In the genomic region with DNA sequence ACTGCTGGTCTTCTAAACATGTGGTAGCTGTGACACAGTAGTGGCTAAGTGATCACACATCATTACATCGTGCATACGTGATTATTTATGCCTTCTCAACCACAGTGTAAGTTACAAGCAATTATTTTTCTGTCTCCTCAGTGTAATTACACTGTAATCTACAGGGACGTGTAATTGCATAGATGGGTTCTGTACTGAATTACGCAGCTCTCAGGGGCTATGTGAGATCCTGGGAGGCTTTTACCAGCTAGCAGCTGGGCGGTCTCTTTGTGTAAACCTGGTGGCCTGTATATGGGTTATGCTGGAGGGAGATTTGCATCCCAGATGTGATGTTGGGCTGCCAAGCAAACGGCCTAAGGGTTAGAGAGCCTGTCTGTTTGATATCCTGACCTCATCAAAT, we compare ENCODE assay signal across 25 cellular contexts.
DNase-seq lines count a peak whose midpoint lies in the region; ATAC-seq lines count a peak whose summit lies in the region.
"Had no signal": no experiment of that assay in that cellular context is flagged by ENCODE, and none has a peak within 500 bp of the region (broad histone marks: within the 10 kb centered on the region; RNA-seq: fewer than 3 reads in every experiment).

No MANE protein-coding gene starts in this region.

- peak; percentile 63 for DNase-seq in NCI-H1092 (lab: John Stamatoyannopoulos, UW)
- DNase-seq in NCI-H146 (lab: John Stamatoyannopoulos, UW) = peak; percentile 80
- peak; percentile 98 for DNase-seq in NCI-H69 (lab: John Stamatoyannopoulos, UW)
- no peak for DNase-seq in mesendoderm
- no peak for DNase-seq in T1000 (lab: John Stamatoyannopoulos, UW)
- DNase-seq in substantia nigra (lab: John Stamatoyannopoulos, UW) = no peak
- no peak for DNase-seq in SKM-1 treated with dmso at 0.1 percent for 144 hours (lab: John Stamatoyannopoulos, UW; ENCODE audit: unreplicated experiment)
- DNase-seq: activated CD4-positive, alpha-beta T cell treated with anti-CD3 and anti-CD28 coated beads, Interleukin-2, amount 10 ng/mL, durations not matched to agents 7 days and 5 days; C1 segment of cervical spinal cord; Calu3; foreskin keratinocyte; Karpas-422; kidney glomerular epithelial cell; NCI-H1694; NCI-H774; SJCRH30; stimulated activated CD4-positive, alpha-beta T cell treated with anti-CD3 and anti-CD28 coated beads, Interleukin-2, amount 100 ng/mL, for 48 hours; stimulated activated naive CD4-positive, alpha-beta T cell; T-helper 17 cell had no signal

- H3K27me3 ChIP-seq in mesendoderm (ENCODE audit: insufficient read depth, low read length, poor library complexity) = no peaks in the 10 kb centered on the region
- H3K27me3 ChIP-seq: ascending aorta, foreskin keratinocyte, SJCRH30 had no signal

- no peak overlapping the region for H3K4me2 ChIP-seq in mesendoderm (ENCODE audit: low read length)
- H3K4me2 ChIP-seq: GM23338 had no signal

- no peak overlapping the region for H3K23ac ChIP-seq in mesendoderm (ENCODE audit: low read length)

- H3K27ac ChIP-seq in mesendoderm (ENCODE audit: low read depth, low read length) (no peak overlapping the region), substantia nigra (ENCODE audit: low read depth, low read length, poor library complexity, severe bottlenecking) (no peak overlapping the region)
- H3K27ac ChIP-seq: ascending aorta, foreskin keratinocyte, SJCRH30, thoracic aorta, VCaP had no signal

- H4K5ac ChIP-seq in mesendoderm (ENCODE audit: low read length) = no peak overlapping the region

- no peaks in the 10 kb centered on the region for H3K4me1 ChIP-seq in mesendoderm (ENCODE audit: control insufficient read depth, low read depth, low read length)
- H3K4me1 ChIP-seq: foreskin keratinocyte, SJCRH30 had no signal

- no CpG with 5 or more reads among the region's 6 CpGs for WGBS in mesendoderm (ENCODE audit: extremely low coverage, insufficient coverage, low lambda C conversion rate)

- no peak overlapping the region for H3K56ac ChIP-seq in mesendoderm (ENCODE audit: low read length)

- no peak overlapping the region for H2AK5ac ChIP-seq in mesendoderm (ENCODE audit: low read length)

- no peak overlapping the region for H3K4me3 ChIP-seq in mesendoderm (ENCODE audit: low read length)
- H3K4me3 ChIP-seq: ascending aorta, GM23338, SJCRH30, thoracic aorta had no signal

- no peak overlapping the region for H4K8ac ChIP-seq in mesendoderm (ENCODE audit: low read depth, low read length)

- no peak for ATAC-seq in GM18870 (IDR thresholded peaks at IDR 0.05; ENCODE audit: unreplicated experiment)
- ATAC-seq: activated T-helper 17 cell treated with anti-CD3 and anti-CD28 coated beads, Interleukin-2, amount 50 U/mL, for 72 hours; foreskin keratinocyte; GM23338; T-helper 17 cell had no signal

- no peak overlapping the region for H3K4ac ChIP-seq in mesendoderm (ENCODE audit: low read depth, low read length)

- H2BK15ac ChIP-seq in mesendoderm (replicated peaks; ENCODE audit: low read depth) = no peak overlapping the region

- H3K79me2 ChIP-seq in mesendoderm (ENCODE audit: control insufficient read depth, insufficient read depth, low read length) = no peaks in the 10 kb centered on the region

- no peaks in the 10 kb centered on the region for H3K79me1 ChIP-seq in mesendoderm (ENCODE audit: low read length)

- no peak overlapping the region for H2BK5ac ChIP-seq in mesendoderm (ENCODE audit: low read length)

- H2BK120ac ChIP-seq in mesendoderm (ENCODE audit: low read depth, low read length) = no peak overlapping the region

- no peak overlapping the region for H3K9ac ChIP-seq in mesendoderm (ENCODE audit: low read length)

- peak overlapping the region; percentile 14 for H3K18ac ChIP-seq in mesendoderm (ENCODE audit: low read length)

- H3K36me3 ChIP-seq in mesendoderm (ENCODE audit: control insufficient read depth, insufficient read depth, low read length) = no peaks in the 10 kb centered on the region
- H3K36me3 ChIP-seq: ascending aorta, SJCRH30, thoracic aorta had no signal

Comparison
In these comparisons a context has a peak if more than half of its experiments do, and no peak if none do; other contexts are left out.
1. DNase-seq: peak in NCI-H1092 (single experiment), NCI-H146 (single experiment) and NCI-H69 (single experiment); none in mesendoderm (single experiment), T1000 (single experiment), substantia nigra (0 of 49) and SKM-1 treated with dmso at 0.1 percent for 144 hours (single experiment).